ENCODE assay signal across 8 cellular contexts in the genomic region with DNA sequence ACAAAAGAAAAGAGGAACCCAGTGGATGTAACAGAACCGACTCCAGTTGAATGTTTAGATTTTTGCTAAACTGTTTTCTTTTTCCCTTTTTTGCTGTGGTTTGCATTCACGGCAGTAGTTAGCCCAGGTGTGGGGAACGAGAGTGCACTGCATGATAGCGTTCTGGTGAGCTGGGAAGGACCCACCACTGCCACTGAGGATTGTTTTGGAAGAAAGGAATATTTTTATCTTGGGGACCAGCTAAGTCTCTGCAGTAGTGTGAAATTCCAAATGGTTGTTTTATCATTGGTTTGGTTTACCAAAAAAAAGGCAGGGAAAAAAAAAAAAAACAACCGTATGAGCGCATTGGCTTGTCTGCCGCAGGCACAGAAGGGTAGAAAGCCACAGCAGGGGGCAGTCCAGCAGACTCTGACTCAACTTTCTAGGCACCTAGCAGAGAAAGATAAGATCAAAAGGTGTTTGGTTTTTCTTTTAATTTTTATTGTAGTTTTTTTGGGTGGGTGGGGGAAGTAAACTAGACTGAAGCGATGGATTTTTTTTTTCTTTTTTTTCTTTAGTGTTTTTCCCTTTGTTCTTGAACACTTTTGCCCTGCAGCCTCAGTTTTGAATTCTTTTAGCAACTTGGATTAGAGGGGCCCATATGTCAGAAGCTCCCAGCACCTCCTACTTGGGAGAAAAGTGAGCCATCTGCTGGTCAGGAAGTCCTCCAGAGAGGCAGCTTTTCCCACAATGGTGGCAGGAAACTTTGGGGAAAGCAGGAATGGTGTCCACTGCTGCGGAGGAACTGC. TPM values are rescaled to one million over a fixed set of nuclear protein-coding genes. Genes with fewer than 3 reads are reported as not detected.
DNase-seq lines count a peak whose midpoint lies in the region; ATAC-seq, FAIRE-seq and TF ChIP-seq lines count a peak whose summit lies in the region.

No MANE protein-coding gene starts in this region.

- ATAC-seq in psoas muscle (peak in 1 of 4 donors; percentile 68), HG03571 (IDR thresholded peaks at IDR 0.05; ENCODE audit: unreplicated experiment) (no peak), GM19452 (IDR thresholded peaks at IDR 0.05; ENCODE audit: unreplicated experiment) (no peak)

- CTCF ChIA-PET in activated CD4-positive, alpha-beta T cell treated with anti-CD3 and anti-CD28 coated beads, Interleukin-2, amount 10 ng/mL, durations not matched to agents 7 days and 5 days (lab: Charles Lee): interaction anchor here (1.4 to 6.2 kb wide), 3 partner anchors 11 to 14 kb away, joined by 5 to 40 read pairs (median 13); a partner anchor contains a TSS

- no peaks in the 10 kb centered on the region for H3K9me3 ChIP-seq in psoas muscle

- H3K4me3 Mint-ChIP-seq in IgD-negative memory B cell: peak overlapping the region in 1 of 4 donors; percentile 23
- H3K4me3 Mint-ChIP-seq in activated CD4-positive, alpha-beta T cell treated with anti-CD3 and anti-CD28 coated beads, Interleukin-2, amount 10 ng/mL, durations not matched to agents 7 days and 5 days: peak overlapping the region; percentile 61

- no peaks in the 10 kb centered on the region for H3K4me1 ChIP-seq in psoas muscle

- peak; percentile 45 for FAIRE-seq in endometrium (lab: Jason Lieb, UNC)

- no peak overlapping the region for H3K27ac ChIP-seq in psoas muscle

- peaks cover 21 to 39% (median 33%) of the 10 kb centered on the region in 3 donors for H3K4me1 Mint-ChIP-seq in IgD-negative memory B cell
- H3K4me1 Mint-ChIP-seq in activated CD4-positive, alpha-beta T cell treated with anti-CD3 and anti-CD28 coated beads, Interleukin-2, amount 10 ng/mL, durations not matched to agents 7 days and 5 days: peaks cover 67% of the 10 kb centered on the region

- no peaks in the 10 kb centered on the region for H3K36me3 ChIP-seq in psoas muscle (ENCODE audit: insufficient read depth in 1 of 2, low read depth in 1 of 2)

- 76 to 86% (median 77%) methylated on average over 9 of the region's 9 CpGs for WGBS in psoas muscle, 3 donors

- H3K27me3 Mint-ChIP-seq in IgD-negative memory B cell: no peaks in the 10 kb centered on the region
- H3K27me3 Mint-ChIP-seq in activated CD4-positive, alpha-beta T cell treated with anti-CD3 and anti-CD28 coated beads, Interleukin-2, amount 10 ng/mL, durations not matched to agents 7 days and 5 days: no peaks in the 10 kb centered on the region

- H3K27ac Mint-ChIP-seq in IgD-negative memory B cell: peak overlapping the region; percentile 74 to 99 (median 98)
- H3K27ac Mint-ChIP-seq in activated CD4-positive, alpha-beta T cell treated with anti-CD3 and anti-CD28 coated beads, Interleukin-2, amount 10 ng/mL, durations not matched to agents 7 days and 5 days: peak overlapping the region; percentile 89

- TF ChIP-seq CTCF in AG10803 (conservative IDR thresholded peaks at IDR 0.05; ENCODE audit: low read length) (peak; percentile 64), psoas muscle (IDR thresholded peaks at IDR 0.05) (peak; percentile 40)

- DNase-seq in AG10803 (ENCODE audit: low read depth): peak; percentile 55
- peak; percentile 49 for DNase-seq in activated CD4-positive, alpha-beta T cell treated with anti-CD3 and anti-CD28 coated beads, Interleukin-2, amount 10 ng/mL, durations not matched to agents 7 days and 5 days
- no peak for DNase-seq in psoas muscle
- DNase-seq in KBM-7: no peak

- intact Hi-C loops in psoas muscle (cut with DNase I): loop anchor here (10.0 kb wide), 2 partner anchors 377 to 387 kb away; no protein-coding TSS in a partner anchor

- H3K9me3 Mint-ChIP-seq in IgD-negative memory B cell: no peaks in the 10 kb centered on the region
- H3K9me3 Mint-ChIP-seq in activated CD4-positive, alpha-beta T cell treated with anti-CD3 and anti-CD28 coated beads, Interleukin-2, amount 10 ng/mL, durations not matched to agents 7 days and 5 days: no peaks in the 10 kb centered on the region

- no peaks in the 10 kb centered on the region for H3K27me3 ChIP-seq in psoas muscle (ENCODE audit: insufficient read depth in 3 of 3, low read length in 2 of 3)

- POLR2A ChIA-PET in activated CD4-positive, alpha-beta T cell treated with anti-CD3 and anti-CD28 coated beads, Interleukin-2, amount 10 ng/mL, durations not matched to agents 7 days and 5 days (lab: Charles Lee): interaction anchor here (0.5 to 0.6 kb wide), 2 partner anchors 9 to 52 kb away, joined by 3 to 4 read pairs; no protein-coding TSS in a partner anchor

- in situ Hi-C loops in KBM-7 (cut with MboI; ENCODE audit: low pct_unique_long_range_greater_than_20kb, low sequenced_read_pairs): no loop called here

- no peaks in the 10 kb centered on the region for H3K36me3 Mint-ChIP-seq in IgD-negative memory B cell
- peaks cover 42% of the 10 kb centered on the region for H3K36me3 Mint-ChIP-seq in activated CD4-positive, alpha-beta T cell treated with anti-CD3 and anti-CD28 coated beads, Interleukin-2, amount 10 ng/mL, durations not matched to agents 7 days and 5 days (ENCODE audit: low read depth)

- no peak overlapping the region for H3K4me3 ChIP-seq in AG10803 (ENCODE audit: low read length)
- no peak overlapping the region for H3K4me3 ChIP-seq in psoas muscle

RNA-seq across cellular contexts. Expression of a gene that starts 13.5 kb away (rescaled TPM):
- polyA plus RNA-seq in IgD-negative memory B cell (126 TPM), psoas muscle (100 to 1,000 TPM; 144 to 585 (median 337) TPM)
- total RNA-seq in activated CD4-positive, alpha-beta T cell treated with anti-CD3 and anti-CD28 coated beads, Interleukin-2, amount 10 ng/mL, durations not matched to agents 7 days and 5 days: 10 to 100 TPM; 87.9 to 97.0 TPM
- total RNA-seq in psoas muscle: 100 to 1,000 TPM in 3 of 4 donors, 10 to 100 TPM in 1; 77.3 to 368 (median 215) TPM

RNA-seq across cellular contexts. Expression of a gene that starts 18.7 kb away (rescaled TPM):
- polyA plus RNA-seq in IgD-negative memory B cell (36.3 TPM), psoas muscle (1 to 10 TPM; 1.1 to 1.7 (median 1.2) TPM)
- 10 to 100 TPM; 24.1 to 26.0 TPM for total RNA-seq in activated CD4-positive, alpha-beta T cell treated with anti-CD3 and anti-CD28 coated beads, Interleukin-2, amount 10 ng/mL, durations not matched to agents 7 days and 5 days
- total RNA-seq in psoas muscle: 1 to 10 TPM; 1.7 to 2.8 (median 2.6) TPM

RNA-seq across cellular contexts. Expression of a gene that starts 50.7 kb away (rescaled TPM):
- polyA plus RNA-seq in IgD-negative memory B cell (2.9 TPM), psoas muscle (10 to 100 TPM; 23.1 to 33.7 (median 27.2) TPM)
- under 1 TPM; 0.25 to 0.42 TPM for total RNA-seq in activated CD4-positive, alpha-beta T cell treated with anti-CD3 and anti-CD28 coated beads, Interleukin-2, amount 10 ng/mL, durations not matched to agents 7 days and 5 days
- total RNA-seq in psoas muscle: 10 to 100 TPM; 42.5 to 86.6 (median 44.5) TPM

RNA-seq across cellular contexts. Expression of a gene that starts 53.9 kb away (rescaled TPM):
- 0.68 TPM for polyA plus RNA-seq in IgD-negative memory B cell
- 10 to 100 TPM; 87.3 to 92.7 TPM for total RNA-seq in activated CD4-positive, alpha-beta T cell treated with anti-CD3 and anti-CD28 coated beads, Interleukin-2, amount 10 ng/mL, durations not matched to agents 7 days and 5 days
- total RNA-seq in psoas muscle: under 1 TPM; 0.12 to 0.34 (median 0.16) TPM
- polyA plus RNA-seq in psoas muscle: under 1 TPM; 0.03 to 0.07 (median 0.06) TPM

Comparison
In these comparisons a context has a peak if more than half of its experiments do, and no peak if none do; other contexts are left out.
1. DNase-seq: peak in AG10803 (single experiment) and activated CD4-positive, alpha-beta T cell treated with anti-CD3 and anti-CD28 coated beads, Interleukin-2, amount 10 ng/mL, durations not matched to agents 7 days and 5 days (single experiment); none in psoas muscle (0 of 2) and KBM-7 (single experiment).
2. RNA of a gene that starts 18.7 kb away (total RNA-seq): 24.1 to 26.0 TPM in activated CD4-positive, alpha-beta T cell treated with anti-CD3 and anti-CD28 coated beads, Interleukin-2, amount 10 ng/mL, durations not matched to agents 7 days and 5 days; 1.7 to 2.8 TPM in psoas muscle; every median in the first group is over 4 times any median in the second.
3. RNA of a gene that starts 50.7 kb away (total RNA-seq): 42.5 to 86.6 TPM in psoas muscle; 0.25 to 0.42 TPM in activated CD4-positive, alpha-beta T cell treated with anti-CD3 and anti-CD28 coated beads, Interleukin-2, amount 10 ng/mL, durations not matched to agents 7 days and 5 days; every median in the first group is over 10 times any median in the second.